Comparison of ENCODE assay signal across 26 cellular contexts in the genomic region with DNA sequence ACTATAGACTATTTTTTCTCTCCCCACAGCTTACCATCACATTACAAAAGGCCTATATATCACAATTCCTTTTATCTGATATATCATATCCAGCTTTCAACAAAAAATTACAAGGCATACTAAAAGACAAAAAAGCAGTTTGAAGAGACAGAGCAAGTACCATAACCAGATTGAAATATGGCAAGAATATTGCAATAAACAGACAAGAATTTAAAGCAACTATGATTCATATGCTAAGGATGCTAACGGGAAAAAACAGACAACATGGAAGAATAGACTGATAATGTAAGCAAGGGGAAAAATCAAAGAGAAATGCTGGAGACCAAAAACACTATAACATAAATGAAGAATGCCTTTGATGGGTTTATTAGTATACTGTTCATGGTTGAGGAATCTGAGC.
"Had no signal": no experiment of that assay in that cellular context is flagged by ENCODE, and none has a peak within 500 bp of the region (broad histone marks: within the 10 kb centered on the region; RNA-seq: fewer than 3 reads in every experiment).

No MANE protein-coding gene starts in this region.

- H3K36me3 ChIP-seq: colonic mucosa, esophagus squamous epithelium, gastrocnemius medialis, heart right ventricle, left ventricle myocardium inferior, lower lobe of right lung had no signal

- H3K27ac ChIP-seq: colonic mucosa, epithelial cell of prostate, esophagus squamous epithelium, gastrocnemius medialis, heart right ventricle, left ventricle myocardium inferior, lower lobe of right lung had no signal

- DNase-seq: colonic mucosa; cortex of kidney; effector CD8-positive, alpha-beta T cell; effector memory CD8-positive, alpha-beta T cell; endodermal cell; erythroblast; esophagus squamous epithelium; foreskin fibroblast; foreskin melanocyte; gastrocnemius medialis; glutamatergic neuron; head of caudate nucleus; heart right ventricle; hippocampal formation; islet precursor cell; kidney; kidney glomerular epithelial cell; left colon; left ventricle myocardium inferior; lower lobe of right lung; mesenchymal stem cell; mucosa of descending colon; naive B cell had no signal

- H3K9me3 ChIP-seq: colonic mucosa, gastrocnemius medialis, lower lobe of right lung, mucosa of descending colon had no signal

- H3K4me3 ChIP-seq: colonic mucosa, esophagus squamous epithelium, gastrocnemius medialis, heart right ventricle, left ventricle myocardium inferior, lower lobe of right lung, mucosa of descending colon had no signal

- H3K4me1 ChIP-seq: colonic mucosa had no signal

- ATAC-seq: effector memory CD8-positive, alpha-beta T cell; esophagus mucosa; gastrocnemius medialis; heart right ventricle; left colon; left lobe of liver; lower lobe of right lung; mucosa of descending colon had no signal
